ENCODE assay signal across 18 cellular contexts in the genomic region with DNA sequence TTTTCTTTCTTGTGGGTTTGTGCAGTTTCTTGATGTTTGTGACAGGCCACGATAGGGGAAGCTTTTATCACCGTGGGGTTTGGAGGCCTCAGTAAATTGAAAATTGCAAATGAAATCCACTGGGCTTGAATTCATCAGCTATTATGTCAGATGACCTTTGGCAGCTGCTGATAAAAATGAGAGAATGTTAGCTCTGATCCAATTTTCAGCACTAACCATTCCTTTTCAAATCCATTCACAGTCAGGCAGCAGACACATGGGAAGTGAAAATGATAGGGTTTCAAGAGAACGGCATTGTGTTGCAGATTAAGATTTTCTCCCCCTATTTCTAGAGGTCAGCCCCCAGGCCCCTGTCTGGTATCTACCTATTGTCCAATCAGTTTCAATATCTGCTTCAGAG.
"Had no signal": no experiment of that assay in that cellular context is flagged by ENCODE, and none has a peak within 500 bp of the region (broad histone marks: within the 10 kb centered on the region; RNA-seq: fewer than 3 reads in every experiment).

No MANE protein-coding gene starts in this region.

- H3K27me3 ChIP-seq: cardiac muscle cell, neutrophil, stomach, upper lobe of right lung had no signal

- DNase-seq: activated CD4-positive, alpha-beta T cell treated with anti-CD3 and anti-CD28 coated beads for 1 hour; activated CD4-positive, alpha-beta T cell treated with anti-CD3 and anti-CD28 coated beads, Interleukin-2, amount 50 U/mL, for 4 hours; activated naive CD4-positive, alpha-beta T cell treated with anti-CD3 and anti-CD28 coated beads, Interleukin-2, amount 10 ng/mL, durations not matched to agents 7 days and 5 days; effector CD4-positive, alpha-beta T cell; foreskin melanocyte; head of caudate nucleus; left colon; lower lobe of right lung; stimulated activated CD4-positive, alpha-beta T cell treated with anti-CD3 and anti-CD28 coated beads, Interleukin-12 subunit alpha, Interleukin-12 subunit beta, amount 100 ng/mL, for 4 hours; stimulated activated CD4-positive, alpha-beta T cell treated with anti-CD3 and anti-CD28 coated beads, Interleukin-2, amount 100 ng/mL, for 24 hours; stomach; upper lobe of right lung had no signal

- H3K4me1 Mint-ChIP-seq: activated naive CD4-positive, alpha-beta T cell treated with anti-CD3 and anti-CD28 coated beads, Interleukin-2, amount 10 ng/mL, durations not matched to agents 7 days and 5 days; activated T-helper 17 cell treated with anti-CD3 and anti-CD28 coated beads, Interleukin-2, amount 50 U/mL, for 72 hours; mesothelial cell of epicardium had no signal

- H2AFZ ChIP-seq: parathyroid adenoma had no signal

- H3K9ac ChIP-seq: parathyroid adenoma had no signal

- H3K9me3 Mint-ChIP-seq: mesothelial cell of epicardium had no signal

- H3K36me3 Mint-ChIP-seq: activated naive CD4-positive, alpha-beta T cell treated with anti-CD3 and anti-CD28 coated beads, Interleukin-2, amount 10 ng/mL, durations not matched to agents 7 days and 5 days; mesothelial cell of epicardium had no signal

- H3K4me3 Mint-ChIP-seq: activated naive CD4-positive, alpha-beta T cell treated with anti-CD3 and anti-CD28 coated beads, Interleukin-2, amount 10 ng/mL, durations not matched to agents 7 days and 5 days; activated T-helper 17 cell treated with anti-CD3 and anti-CD28 coated beads, Interleukin-2, amount 50 U/mL, for 72 hours; mesothelial cell of epicardium had no signal

- H3K27me3 Mint-ChIP-seq: activated naive CD4-positive, alpha-beta T cell treated with anti-CD3 and anti-CD28 coated beads, Interleukin-2, amount 10 ng/mL, durations not matched to agents 7 days and 5 days; activated T-helper 17 cell treated with anti-CD3 and anti-CD28 coated beads, Interleukin-2, amount 50 U/mL, for 72 hours had no signal

- H3K9me3 ChIP-seq: lower lobe of right lung, neutrophil, stomach, thoracic aorta, upper lobe of right lung had no signal

- H3K4me1 ChIP-seq: lower lobe of right lung, parathyroid adenoma, stomach, upper lobe of right lung had no signal

- H3K4me3 ChIP-seq: cardiac muscle cell, lower lobe of right lung, stomach, thoracic aorta, upper lobe of right lung had no signal

- H3K27ac Mint-ChIP-seq: activated naive CD4-positive, alpha-beta T cell treated with anti-CD3 and anti-CD28 coated beads, Interleukin-2, amount 10 ng/mL, durations not matched to agents 7 days and 5 days; activated T-helper 17 cell treated with anti-CD3 and anti-CD28 coated beads, Interleukin-2, amount 50 U/mL, for 72 hours; mesothelial cell of epicardium had no signal

- H3K79me2 ChIP-seq: parathyroid adenoma had no signal

- H3K36me3 ChIP-seq: cardiac muscle cell, lower lobe of right lung, neutrophil, stomach, thoracic aorta, upper lobe of right lung had no signal

- H3K27ac ChIP-seq: cardiac muscle cell, lower lobe of right lung, neutrophil, parathyroid adenoma, stomach, thoracic aorta, upper lobe of right lung had no signal
